31 cellular contexts compared by ENCODE assay signal in genomic region chr9:124481115-124481514, GRCh38. TPM values are rescaled to one million over a fixed set of nuclear protein-coding genes. Genes with fewer than 3 reads are reported as not detected.
"Had no signal": no experiment of that assay in that cellular context is flagged by ENCODE, and none has a peak within 500 bp of the region (broad histone marks: within the 10 kb centered on the region; RNA-seq: fewer than 3 reads in every experiment).

No MANE protein-coding gene starts in this region.

- ATAC-seq: activated CD4-positive, CD25-positive, alpha-beta regulatory T cell treated with anti-CD3 and anti-CD28 coated beads, Interleukin-2, amount 50 U/mL, for 24 hours; sciatic nerve; stimulated activated memory B cell treated with anti-CD40 and anti-IgM and Interleukin-4, amounts not matched to agents 10 μg/mL and 1 μg/mL and 100 μg/mL, for 72 hours had no signal

- H3K4me1 ChIP-seq: ascending aorta, foreskin keratinocyte had no signal

- H3K9me3 ChIP-seq: ascending aorta, stomach, suprapubic skin had no signal

- H3K27me3 ChIP-seq: ascending aorta had no signal

- H3K4me3 ChIP-seq: ascending aorta, lung, stomach, suprapubic skin, tibial nerve had no signal

- H3K27ac ChIP-seq: ascending aorta, brain microvascular endothelial cell, foreskin keratinocyte, stomach, suprapubic skin, tibial nerve had no signal

- DNase-seq: activated CD4-positive, alpha-beta T cell treated with anti-CD3 and anti-CD28 coated beads, Interleukin-2, amount 10 ng/mL, durations not matched to agents 24 days and 14 days; activated CD8-positive, alpha-beta memory T cell treated with anti-CD3 and anti-CD28 coated beads, Interleukin-2, amount 10 ng/mL, durations not matched to agents 7 days and 5 days; activated gamma-delta T cell; activated naive CD4-positive, alpha-beta T cell treated with anti-CD3 and anti-CD28 coated beads, Interleukin-2, amount 50 U/mL, for 16 hours; activated naive CD8-positive, alpha-beta T cell treated with anti-CD3 and anti-CD28 coated beads, Interleukin-2, amount 50 U/mL, for 24 hours; activated T-cell treated with anti-CD3 and anti-CD28 coated beads for 4 hours; brain microvascular endothelial cell; caudate nucleus; effector CD8-positive, alpha-beta T cell; foreskin keratinocyte; kidney; naive B cell; stimulated activated CD4-positive, alpha-beta T cell treated with anti-CD3 and anti-CD28 coated beads, Interleukin-15, amount 100 ng/mL, for 24 hours; stomach had no signal

- H3K36me3 ChIP-seq: ascending aorta, brain microvascular endothelial cell, stomach, suprapubic skin, tibial nerve had no signal

RNA-seq across cellular contexts. Expression of gene NR5A1, which starts 26.1 kb away (rescaled TPM):
- total RNA-seq: activated CD4-positive, alpha-beta T cell treated with anti-CD3 and anti-CD28 coated beads, Interleukin-2, amount 10 ng/mL, durations not matched to agents 24 days and 14 days; activated CD8-positive, alpha-beta memory T cell treated with anti-CD3 and anti-CD28 coated beads, Interleukin-2, amount 10 ng/mL, durations not matched to agents 7 days and 5 days; activated CD8-positive, alpha-beta T cell treated with anti-CD3 and anti-CD28 coated beads for 36 hours; dermis blood vessel endothelial cell; foreskin keratinocyte; glomerular endothelial cell; kidney; mesenteric fat pad; osteoblast; renal cortical epithelial cell; sciatic nerve; stomach; suprapubic skin; tibial nerve had no signal
- polyA plus RNA-seq: foreskin keratinocyte had no signal

RNA-seq across cellular contexts. Expression of gene ADGRD2, which starts 30.9 kb away (rescaled TPM):
- total RNA-seq: activated CD4-positive, alpha-beta T cell treated with anti-CD3 and anti-CD28 coated beads, Interleukin-2, amount 10 ng/mL, durations not matched to agents 24 days and 14 days; activated CD8-positive, alpha-beta memory T cell treated with anti-CD3 and anti-CD28 coated beads, Interleukin-2, amount 10 ng/mL, durations not matched to agents 7 days and 5 days; activated CD8-positive, alpha-beta T cell treated with anti-CD3 and anti-CD28 coated beads for 36 hours; ascending aorta; dermis blood vessel endothelial cell; glomerular endothelial cell; kidney; lung; mesenteric fat pad; mucosa of gallbladder; osteoblast; posterior vena cava; renal cortical epithelial cell; sciatic nerve; stomach; tibial nerve had no signal
- polyA plus RNA-seq: lung, neural cell, small intestine, stomach had no signal
